13 cellular contexts compared by ENCODE assay signal in the genomic region with DNA sequence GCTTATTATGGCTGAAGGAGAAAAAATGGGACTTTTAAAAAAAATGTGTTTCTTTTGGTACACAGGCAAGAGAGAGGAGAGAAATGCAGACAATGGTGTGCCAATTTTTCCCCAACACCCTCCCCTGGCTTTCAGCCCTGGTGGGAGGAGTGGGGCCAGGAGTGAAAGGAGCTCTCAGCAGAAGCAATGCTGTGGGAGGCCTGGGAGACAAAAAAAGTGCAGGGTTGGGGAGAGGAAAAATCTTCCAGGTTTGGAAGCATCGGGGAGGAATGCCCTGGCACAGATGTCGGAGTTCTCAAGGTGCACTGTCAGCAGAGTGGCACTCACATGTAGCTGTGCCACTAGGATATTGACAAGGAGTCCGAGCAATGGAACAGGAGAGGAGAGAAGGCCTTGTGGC.
DNase-seq lines count a peak whose midpoint lies in the region; ATAC-seq and TF ChIP-seq lines count a peak whose summit lies in the region.
"Had no signal": no experiment of that assay in that cellular context is flagged by ENCODE, and none has a peak within 500 bp of the region (broad histone marks: within the 10 kb centered on the region; RNA-seq: fewer than 3 reads in every experiment).

No MANE protein-coding gene starts in this region.

- H3K4me3 Mint-ChIP-seq in endothelial cell (ENCODE audit: unreplicated experiment): peak overlapping the region; percentile 1
- H3K4me3 Mint-ChIP-seq: CD4-positive, alpha-beta T cell had no signal

- ATAC-seq in HG03025 (IDR thresholded peaks at IDR 0.05; ENCODE audit: low FRiP score, unreplicated experiment) (no peak), HG02610 (IDR thresholded peaks at IDR 0.05; ENCODE audit: unreplicated experiment) (no peak)

- H3K9me3 Mint-ChIP-seq in endothelial cell (ENCODE audit: unreplicated experiment): no peaks in the 10 kb centered on the region

- H3K4me1 ChIP-seq in osteoblast (ENCODE audit: insufficient read depth, low read length): no peaks in the 10 kb centered on the region

- H3K27ac Mint-ChIP-seq in endothelial cell (ENCODE audit: unreplicated experiment): no peak overlapping the region
- H3K27ac Mint-ChIP-seq: CD4-positive, alpha-beta T cell had no signal

- no peaks in the 10 kb centered on the region for H3K36me3 Mint-ChIP-seq in endothelial cell (ENCODE audit: low read depth, unreplicated experiment)

- H3K27ac ChIP-seq in osteoblast (ENCODE audit: low read depth, low read length): no peak overlapping the region

- H3K4me3 ChIP-seq in osteoblast (ENCODE audit: insufficient read depth, low read length): no peak overlapping the region

- DNase-seq in NCI-H748 (lab: John Stamatoyannopoulos, UW; ENCODE audit: unreplicated experiment) (peak; percentile 22), NCI-H748 treated with DMSO at 0.1 percent for 48 hours (lab: John Stamatoyannopoulos, UW) (no peak), NCI-H2081 treated with DMSO at 0.1 percent for 48 hours (lab: John Stamatoyannopoulos, UW) (peak; percentile 3), endothelial cell (ENCODE audit: low spot score) (no peak), osteoblast (ENCODE audit: insufficient read length, low spot score, missing footprints) (peak; percentile 22), GM19240 (ENCODE audit: insufficient read length, low spot score) (no peak)
- DNase-seq: ACHN; CD4-positive, alpha-beta T cell; GF-D8; MM.1S; T-helper 2 cell had no signal

- no peaks in the 10 kb centered on the region for H3K27me3 Mint-ChIP-seq in endothelial cell (ENCODE audit: unreplicated experiment)

- no peaks in the 10 kb centered on the region for H4K20me1 ChIP-seq in osteoblast (ENCODE audit: insufficient read depth, low read length)

- no peak overlapping the region for H3K4me2 ChIP-seq in osteoblast (ENCODE audit: insufficient read depth, low read length)

- peaks cover 4% of the 10 kb centered on the region for H3K27me3 ChIP-seq in osteoblast (ENCODE audit: insufficient read depth, low read length)

- no peaks in the 10 kb centered on the region for H3K79me2 ChIP-seq in osteoblast (ENCODE audit: insufficient read depth, low read length)

- H3K36me3 ChIP-seq in osteoblast (ENCODE audit: insufficient read depth, low read length): no peaks in the 10 kb centered on the region

- no peak for TF ChIP-seq CTCF in endothelial cell (IDR thresholded peaks at IDR 0.05; ENCODE audit: unreplicated experiment)
- no peak for TF ChIP-seq CTCF in osteoblast (IDR thresholded peaks at IDR 0.05; ENCODE audit: extremely low read depth, low read depth, low read length)

- no peaks in the 10 kb centered on the region for H3K9me3 ChIP-seq in osteoblast (ENCODE audit: low read depth, low read length)

- peaks cover 13% of the 10 kb centered on the region for H3K4me1 Mint-ChIP-seq in endothelial cell (ENCODE audit: unreplicated experiment)

- H2AFZ ChIP-seq in osteoblast (ENCODE audit: low read length): no peak overlapping the region

Comparison
In these comparisons a context has a peak if more than half of its experiments do, and no peak if none do; other contexts are left out.
1. DNase-seq: peak in NCI-H748 (single experiment), NCI-H2081 treated with DMSO at 0.1 percent for 48 hours (single experiment) and osteoblast (single experiment); none in NCI-H748 treated with DMSO at 0.1 percent for 48 hours (single experiment), endothelial cell (single experiment) and GM19240 (single experiment).